ENCODE assay signal across 10 cellular contexts in genomic region chr10:115094605-115095004, GRCh38. TPM values are rescaled to one million over a fixed set of nuclear protein-coding genes. Genes with fewer than 3 reads are reported as not detected.
DNase-seq lines count a peak whose midpoint lies in the region; ATAC-seq and TF ChIP-seq lines count a peak whose summit lies in the region.
"Had no signal": no experiment of that assay in that cellular context is flagged by ENCODE, and none has a peak within 500 bp of the region (broad histone marks: within the 10 kb centered on the region; RNA-seq: fewer than 3 reads in every experiment).

No MANE protein-coding gene starts in this region.

- H3K27ac Mint-ChIP-seq in chondrocyte (ENCODE audit: unreplicated experiment) = peak overlapping the region; percentile 81

- H3K9me3 ChIP-seq in BE2C = no peaks in the 10 kb centered on the region
- H3K9me3 ChIP-seq in neural cell (ENCODE audit: low read length) = no peaks in the 10 kb centered on the region
- H3K9me3 ChIP-seq: HAP-1 had no signal

- peak overlapping the region; percentile 90 for H3K4me2 ChIP-seq in neural cell (ENCODE audit: low read length)

- H3K79me2 ChIP-seq in neural cell (replicated peaks; ENCODE audit: insufficient read depth, low read length) = peaks cover 52% of the 10 kb centered on the region

- H3K4me3 ChIP-seq in BE2C (ENCODE audit: low read depth, low read length) (peak overlapping the region; percentile 72), H7 (ENCODE audit: insufficient read depth, low read depth, low read length) (peak overlapping the region; percentile 84; the same call in 1 of the 2 replicates), neural cell (ENCODE audit: low read length) (peak overlapping the region; percentile 88), brain microvascular endothelial cell (ENCODE audit: low read depth, low read length) (no peak overlapping the region)

- TF ChIP-seq CTCF in BE2C (IDR thresholded peaks at IDR 0.05; ENCODE audit: low read depth, low read length) = no peak
- TF ChIP-seq CTCF in chondrocyte (IDR thresholded peaks at IDR 0.05) = no peak
- no peak for TF ChIP-seq CTCF in neural cell (IDR thresholded peaks at IDR 0.05; ENCODE audit: poor library complexity, severe bottlenecking)
- TF ChIP-seq CTCF in brain microvascular endothelial cell (IDR thresholded peaks at IDR 0.05; ENCODE audit: low read depth, low read length, missing control alignments) = no peak

- no peaks in the 10 kb centered on the region for H3K36me3 Mint-ChIP-seq in chondrocyte (ENCODE audit: low read depth)

- no peak for TF ChIP-seq EP300 in neural cell (conservative IDR thresholded peaks at IDR 0.05; ENCODE audit: poor library complexity, severe bottlenecking)

- DNase-seq in BE2C (no peak), H7 (no peak), chondrocyte (ENCODE audit: low spot score) (no peak), activated gamma-delta T cell (lab: John Stamatoyannopoulos, UW) (no peak), brain microvascular endothelial cell (no peak)
- DNase-seq: DMS 273 treated with DMSO at 0.1 percent for 48 hours had no signal

- H3K27ac ChIP-seq in neural cell (ENCODE audit: low read length) = peak overlapping the region; percentile 23
- H3K27ac ChIP-seq in brain microvascular endothelial cell = no peak overlapping the region

- no peak for ATAC-seq in HG02970 (IDR thresholded peaks at IDR 0.05; ENCODE audit: low FRiP score, unreplicated experiment)
- no peak for ATAC-seq in GM19397 (IDR thresholded peaks at IDR 0.05; ENCODE audit: unreplicated experiment)

- peak overlapping the region; percentile 91 for H3K9ac ChIP-seq in neural cell (ENCODE audit: low read length)

- H2AFZ ChIP-seq in neural cell (ENCODE audit: low read depth, low read length) = no peak overlapping the region

- no peaks in the 10 kb centered on the region for H4K20me1 ChIP-seq in neural cell (ENCODE audit: insufficient read depth)

- peaks cover 37% of the 10 kb centered on the region for H3K4me1 Mint-ChIP-seq in chondrocyte (ENCODE audit: low read depth)

- no peaks in the 10 kb centered on the region for H3K9me2 ChIP-seq in neural cell (ENCODE audit: insufficient read depth, low read length)

- peaks cover 6% of the 10 kb centered on the region for H3F3A ChIP-seq in neural cell (ENCODE audit: insufficient read depth, low read length, poor library complexity, severe bottlenecking)

- H3K36me3 ChIP-seq in BE2C = no peaks in the 10 kb centered on the region
- no peaks in the 10 kb centered on the region for H3K36me3 ChIP-seq in H7 (replicated peaks; ENCODE audit: control insufficient read depth, insufficient read depth, low read length)
- no peaks in the 10 kb centered on the region for H3K36me3 ChIP-seq in neural cell (ENCODE audit: insufficient read depth, low read length)
- no peaks in the 10 kb centered on the region for H3K36me3 ChIP-seq in brain microvascular endothelial cell (replicated peaks)
- H3K36me3 ChIP-seq: HAP-1 had no signal

- no peaks in the 10 kb centered on the region for H3K27me3 Mint-ChIP-seq in chondrocyte (ENCODE audit: low read depth)

- no peak for TF ChIP-seq RAD21 in neural cell (conservative IDR thresholded peaks at IDR 0.05)

- no peaks in the 10 kb centered on the region for H3K9me3 Mint-ChIP-seq in chondrocyte (ENCODE audit: low read depth)

- H3K27me3 ChIP-seq in BE2C (no peaks in the 10 kb centered on the region), H7 (ENCODE audit: control insufficient read depth, insufficient read depth, low read length) (peaks cover 16% of the 10 kb centered on the region), neural cell (ENCODE audit: insufficient read depth, low read depth, low read length) (no peaks in the 10 kb centered on the region), brain microvascular endothelial cell (replicated peaks) (no peaks in the 10 kb centered on the region)

- H3K4me1 ChIP-seq in BE2C = no peaks in the 10 kb centered on the region; the same call in 1 of the 2 replicates

- peak overlapping the region; percentile 82 for H3K4me3 Mint-ChIP-seq in chondrocyte (ENCODE audit: unreplicated experiment)

- in situ Hi-C loops in brain microvascular endothelial cell (cut with HindIII; ENCODE audit: low pct_ligation_motif_present, low sequenced_read_pairs) = loop anchor here (25.0 kb wide), 1 partner anchor 207 kb away; no protein-coding TSS in a partner anchor

TF ChIP-seq in neural cell, 6 proteins besides CTCF, POLR2A, EP300 and RAD21:
- TF ChIP-seq SMC3 (conservative IDR thresholded peaks at IDR 0.05; ENCODE audit: poor library complexity) = no peak
- TF ChIP-seq REST (IDR thresholded peaks at IDR 0.05; ENCODE audit: borderline replicate concordance) = no peak
- no peak for TF ChIP-seq TAF1 (IDR thresholded peaks at IDR 0.05; ENCODE audit: low read depth)
- TF ChIP-seq EZH2 (IDR thresholded peaks at IDR 0.05; ENCODE audit: borderline replicate concordance, insufficient read depth, low read length, poor library complexity, severe bottlenecking) = no peak
- no peak for TF ChIP-seq MXI1 (conservative IDR thresholded peaks at IDR 0.05; ENCODE audit: poor library complexity, severe bottlenecking)
- TF ChIP-seq POLR2AphosphoS5 (IDR thresholded peaks at IDR 0.05) = no peak

RNA-seq across cellular contexts. Expression of gene ATRNL1, which starts 1.4 kb away (rescaled TPM):
- polyA plus RNA-seq in BE2C (2012; ENCODE audit: insufficient read depth, insufficient read length, low read depth) = 11.2 TPM
- total RNA-seq in H7 (2014; rRNA removed; shearing (Covaris generic)) = 35.1 and 68.1 TPM in 2 replicates
- total RNA-seq in chondrocyte = 65.1 to 99.7 TPM (median 66.0 TPM) in 3 replicates
- 47.8 and 51.9 TPM in 2 replicates for polyA plus RNA-seq in neural cell
- polyA minus RNA-seq in neural cell = 606 and 683 TPM in 2 replicates
